In the genomic region with DNA sequence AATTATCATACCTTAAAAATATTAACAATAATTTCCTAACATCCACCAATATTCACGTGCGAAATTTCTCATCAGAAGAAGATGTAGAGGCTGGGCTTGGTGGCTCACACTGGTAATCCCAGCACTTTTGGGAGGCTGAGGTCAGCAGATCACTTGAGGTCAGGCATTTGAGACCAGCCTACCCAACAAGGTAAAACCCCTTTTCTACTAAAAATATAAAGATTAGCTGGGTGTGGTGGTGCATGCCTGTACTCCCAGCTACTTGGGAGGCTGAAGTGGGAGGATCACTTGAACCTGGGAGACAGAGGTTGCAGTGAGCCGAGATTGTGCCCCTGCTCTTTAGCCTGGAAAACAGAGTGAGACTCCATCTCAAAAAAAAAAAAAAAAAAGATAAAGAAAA, we compare ENCODE assay signal across 23 cellular contexts. TPM values are rescaled to one million over a fixed set of nuclear protein-coding genes. Genes with fewer than 3 reads are reported as not detected.
DNase-seq lines count a peak whose midpoint lies in the region; ATAC-seq, FAIRE-seq and TF ChIP-seq lines count a peak whose summit lies in the region.
"Had no signal": no experiment of that assay in that cellular context is flagged by ENCODE, and none has a peak within 500 bp of the region (broad histone marks: within the 10 kb centered on the region; RNA-seq: fewer than 3 reads in every experiment).

No MANE protein-coding gene starts in this region.

- TF ChIP-seq POLR2A in HepG2 (IDR thresholded peaks at IDR 0.05; ENCODE audit: insufficient read depth in 1 of 2, low read depth in 2 of 2, low read length in 2 of 2) (no peak), right lobe of liver (IDR thresholded peaks at IDR 0.05) (no peak), stomach (IDR thresholded peaks at IDR 0.05) (no peak)

- intact Hi-C loops in HepG2 (cut with micrococcal nuclease; ENCODE audit: unreplicated experiment) (loop anchor here (1.0 to 5.0 kb wide), 3 partner anchors 36 to 343 kb away; no protein-coding TSS in a partner anchor), right lobe of liver (cut with DNase I) (no loop called here), stomach (cut with DNase I; ENCODE audit: low total_unique reads) (no loop called here)

- no peaks in the 10 kb centered on the region for H3K9me3 ChIP-seq in HepG2 (ENCODE audit: low read length)
- no peaks in the 10 kb centered on the region for H3K9me3 ChIP-seq in right lobe of liver
- no peaks in the 10 kb centered on the region for H3K9me3 ChIP-seq in hepatocyte (ENCODE audit: low read depth)
- no peaks in the 10 kb centered on the region for H3K9me3 ChIP-seq in stomach
- H3K9me3 ChIP-seq: BE2C; BLaER1 treated with 17β-estradiol and CSF1 and Interleukin-3, amounts not matched to agents 10 nM and 100 nM had no signal

- H3K79me2 ChIP-seq in HepG2 (ENCODE audit: insufficient read depth, low read length), result no peaks in the 10 kb centered on the region
- H3K79me2 ChIP-seq in hepatocyte, result no peaks in the 10 kb centered on the region

- H3K36me3 ChIP-seq in HepG2 (replicated peaks in 1 of 2; ENCODE audit: control insufficient read depth in 1 of 2, insufficient read depth in 2 of 2, low read length in 2 of 2) (no peaks in the 10 kb centered on the region), right lobe of liver (no peaks in the 10 kb centered on the region), hepatocyte (replicated peaks; ENCODE audit: insufficient read depth, low read depth) (no peaks in the 10 kb centered on the region), stomach (no peaks in the 10 kb centered on the region)
- H3K36me3 ChIP-seq: BE2C; BLaER1 treated with 17β-estradiol and CSF1 and Interleukin-3, amounts not matched to agents 10 nM and 100 nM had no signal

- H2AFZ ChIP-seq in HepG2 (ENCODE audit: low read length) (no peak overlapping the region), hepatocyte (no peak overlapping the region)
- H2AFZ ChIP-seq: GM23338 had no signal

- POLR2A ChIA-PET in HepG2 (lab: Yijun Ruan, JAX), result interaction anchor here (1.2 to 9.1 kb wide), 3 partner anchors 37 to 147 kb away, joined by 3 to 104 read pairs (median 5); a partner anchor contains a TSS
- POLR2A ChIA-PET in RWPE1 (lab: Yijun Ruan, JAX; ENCODE audit: low non-redundant PET), result no interaction called here

- ATAC-seq in HepG2 (no peak), right lobe of liver (no peak), GM18502 (IDR thresholded peaks at IDR 0.05; ENCODE audit: poor library complexity, unreplicated experiment) (no peak)
- ATAC-seq: GM12878, GM23338, HCT116 had no signal

- H3K27ac ChIP-seq in HepG2 (ENCODE audit: extremely low read length, insufficient read depth, low read length) (peak overlapping the region; percentile 93), right lobe of liver (peak overlapping the region in 1 of 3 donors; percentile 56), hepatocyte (peak overlapping the region; percentile 52), stomach (peak overlapping the region in 4 of 5 donors; percentile 10 to 63 (median 57)), RWPE1 (no peak overlapping the region)
- H3K27ac ChIP-seq: 22Rv1; BLaER1 treated with 17β-estradiol and CSF1 and Interleukin-3, amounts not matched to agents 10 nM and 100 nM had no signal

- no peak overlapping the region for H3K9ac ChIP-seq in HepG2 (ENCODE audit: insufficient read depth, low read depth, low read length)
- H3K9ac ChIP-seq: BLaER1 treated with 17β-estradiol and CSF1 and Interleukin-3, amounts not matched to agents 10 nM and 100 nM had no signal

- H4K20me1 ChIP-seq in HepG2 (ENCODE audit: insufficient read depth, low read length) (no peaks in the 10 kb centered on the region), hepatocyte (ENCODE audit: insufficient read depth, poor library complexity, severe bottlenecking) (no peaks in the 10 kb centered on the region)
- H4K20me1 ChIP-seq: BLaER1 treated with 17β-estradiol and CSF1 and Interleukin-3, amounts not matched to agents 10 nM and 100 nM had no signal

- CTCF ChIA-PET in HepG2 (lab: Yijun Ruan, JAX; ENCODE audit: low intra/inter-chr PET ratio, low total read pairs), result no interaction called here
- CTCF ChIA-PET in RWPE1 (lab: Yijun Ruan, JAX), result no interaction called here

- WGBS in HepG2 (ENCODE audit: low lambda C conversion rate), result 89% methylated on average over 3 of the region's 3 CpGs
- 74% methylated on average over 3 of the region's 3 CpGs for WGBS in right lobe of liver (ENCODE audit: insufficient coverage, low coverage, low lambda C conversion rate, missing lambda C conversion rate)
- 99% methylated on average over 3 of the region's 3 CpGs for WGBS in hepatocyte (ENCODE audit: low lambda C conversion rate, missing lambda C conversion rate)
- 75 to 95% (median 79%) methylated on average over 3 of the region's 3 CpGs for WGBS in stomach, 5 donors

- no peak overlapping the region for H3K4me2 ChIP-seq in HepG2 (ENCODE audit: low read depth, low read length)
- peak overlapping the region; percentile 26 for H3K4me2 ChIP-seq in hepatocyte
- H3K4me2 ChIP-seq: BLaER1 treated with 17β-estradiol and CSF1 and Interleukin-3, amounts not matched to agents 10 nM and 100 nM; GM23338 had no signal

- BruUV-seq in HepG2 (replicated peaks; lab: Mats Ljungman, UMichigan), result no TSS peak

- H3K27me3 ChIP-seq in HepG2 (ENCODE audit: control insufficient read depth in 1 of 2, insufficient read depth in 2 of 2, low read length in 2 of 2), result no peaks in the 10 kb centered on the region
- H3K27me3 ChIP-seq in right lobe of liver, result no peaks in the 10 kb centered on the region
- no peaks in the 10 kb centered on the region for H3K27me3 ChIP-seq in hepatocyte
- no peaks in the 10 kb centered on the region for H3K27me3 ChIP-seq in stomach
- H3K27me3 ChIP-seq: BLaER1 treated with 17β-estradiol and CSF1 and Interleukin-3, amounts not matched to agents 10 nM and 100 nM had no signal

- H3K4me3 ChIP-seq in HepG2 (replicated peaks in 1 of 3; ENCODE audit: insufficient read depth in 1 of 3, low read depth in 2 of 3, low read length in 3 of 3) (no peak overlapping the region), right lobe of liver (no peak overlapping the region), hepatocyte (no peak overlapping the region), stomach (no peak overlapping the region)
- H3K4me3 ChIP-seq: BLaER1 treated with 17β-estradiol and CSF1 and Interleukin-3, amounts not matched to agents 10 nM and 100 nM; GM12878; GM23338 had no signal

- H3K4me1 ChIP-seq in HepG2 (ENCODE audit: insufficient read depth, low read length) (peaks cover 100% of the 10 kb centered on the region), right lobe of liver (peaks cover 0 to 43% (median 22%) of the 10 kb centered on the region in 4 donors), hepatocyte (ENCODE audit: insufficient read depth) (peaks cover 38% of the 10 kb centered on the region), stomach (peaks cover 0 to 61% (median 38%) of the 10 kb centered on the region in 4 donors)
- H3K4me1 ChIP-seq: BE2C; BLaER1 treated with 17β-estradiol and CSF1 and Interleukin-3, amounts not matched to agents 10 nM and 100 nM had no signal

- no peak for TF ChIP-seq RAD21 in HepG2 (CRISPR knock-in tag; IDR thresholded peaks at IDR 0.05)

- FAIRE-seq in HepG2 (lab: Jason Lieb, UNC), result no peak
- FAIRE-seq: A204.1, GM12878, GM18507 had no signal

- TF ChIP-seq EP300 in HepG2 (IDR thresholded peaks at IDR 0.05; ENCODE audit: low read depth in 2 of 2, low read length in 2 of 2) (no peak), HepG2 (CRISPR knock-in tag; IDR thresholded peaks at IDR 0.05; ENCODE audit: borderline replicate concordance) (no peak), stomach (IDR thresholded peaks at IDR 0.05) (no peak)

- TF ChIP-seq CTCF in HepG2 (CRISPR knock-in tag; IDR thresholded peaks at IDR 0.05) (no peak), right lobe of liver (IDR thresholded peaks at IDR 0.05) (no peak), hepatocyte (IDR thresholded peaks at IDR 0.05; ENCODE audit: poor library complexity) (no peak), stomach (IDR thresholded peaks at IDR 0.05) (no peak), RWPE1 (conservative IDR thresholded peaks at IDR 0.05; ENCODE audit: low read depth) (no peak)

- no peak for DNase-seq in HepG2 (ENCODE audit: low spot score)
- DNase-seq in right lobe of liver, result no peak
- DNase-seq in hepatocyte (ENCODE audit: low spot score), result no peak
- no peak for DNase-seq in stomach
- no peak for DNase-seq in iPS-NIHi11 (ENCODE audit: low spot score)
- no peak for DNase-seq in RWPE1 (ENCODE audit: low spot score)
- DNase-seq: ACHN; AML-193; BE2C; CD4-positive, alpha-beta T cell; CD8-positive, alpha-beta memory T cell; DMS153; EL; GDM1; H9 had no signal

- in situ Hi-C loops in HepG2 (cut with HindIII; ENCODE audit: extremely low pct_ligation_motif_present, low pct_unique_long_range_greater_than_20kb), result no loop called here

- no peaks in the 10 kb centered on the region for H3K9me2 ChIP-seq in hepatocyte (replicated peaks; ENCODE audit: insufficient read depth)

RNA-seq across cellular contexts. Expression of a gene that starts 36.1 kb away (rescaled TPM):
- total RNA-seq in HepG2 (2016; rRNA removed; fragmentation: Illumina TruSeq; extraction: Trizol), result 18.1 and 56.3 TPM in 2 replicates
- 30.6 and 34.3 TPM in 2 replicates for total RNA-seq in HepG2 (2016; cell fraction: cytosol; rRNA removed; fragmentation: Illumina TruSeq; extraction: Trizol; ENCODE audit: low read depth)
- total RNA-seq in HepG2 (2016; cell fraction: insoluble cytoplasmic fraction; rRNA removed; fragmentation: Illumina TruSeq; extraction: Trizol), result 15.5 and 55.3 TPM in 2 replicates
- total RNA-seq in HepG2 (2016; cell fraction: membrane; rRNA removed; fragmentation: Illumina TruSeq; extraction: Trizol), result 13.4 and 15.1 TPM in 2 replicates
- 102 and 121 TPM in 2 replicates for total RNA-seq in HepG2 (2016; cell fraction: nucleus; rRNA removed; fragmentation: Illumina TruSeq; extraction: Trizol)
- 43.0 and 47.1 TPM in 2 replicates for polyA plus RNA-seq in HepG2 (2011; rRNA removed)
- polyA plus RNA-seq in HepG2 (2011; cell fraction: cytosol; rRNA removed), result 33.0 and 33.7 TPM in 2 replicates
- 120 and 155 TPM in 2 replicates for polyA plus RNA-seq in HepG2 (2011; cell fraction: nucleus; rRNA removed)
- 35.8 and 54.0 TPM in 2 replicates for polyA plus RNA-seq in HepG2 (2012)
- polyA plus RNA-seq in HepG2 (2016; cell fraction: cytosol; fragmentation: Illumina TruSeq; extraction: Trizol; ENCODE audit: low read depth), result 0.86 and 1.3 TPM in 2 replicates
- 9.4 and 10.2 TPM in 2 replicates for polyA plus RNA-seq in HepG2 (2016; cell fraction: insoluble cytoplasmic fraction; fragmentation: Illumina TruSeq; extraction: Trizol; ENCODE audit: low read depth)
- 2.2 and 3.0 TPM in 2 replicates for polyA plus RNA-seq in HepG2 (2016; cell fraction: membrane; fragmentation: Illumina TruSeq; extraction: Trizol; ENCODE audit: low read depth)
- polyA plus RNA-seq in HepG2 (2016; cell fraction: nucleus; fragmentation: Illumina TruSeq; extraction: Trizol; ENCODE audit: insufficient read depth, low read depth), result 112 and 122 TPM in 2 replicates
- polyA minus RNA-seq in HepG2 (2011; rRNA and poly(A)+ RNA removed; ENCODE audit: low replicate concordance), result 8.0 and 192 TPM in 2 replicates
- polyA minus RNA-seq in HepG2 (2011; cell fraction: cytosol; rRNA and poly(A)+ RNA removed), result 103 and 108 TPM in 2 replicates
- polyA minus RNA-seq in HepG2 (2011; cell fraction: nucleus; rRNA and poly(A)+ RNA removed), result 248 and 302 TPM in 2 replicates
- total RNA-seq in right lobe of liver, result 1 to 10 TPM; 3.1 to 8.5 (median 6.7) TPM
- total RNA-seq in hepatocyte, result 51.5 and 52.6 TPM in 2 replicates
- 19.2 and 21.0 TPM in 2 replicates for polyA plus RNA-seq in hepatocyte
- 100 to 1,000 TPM in 1 of 5 donors, 10 to 100 TPM in 4; 54.8 to 133 (median 95.0) TPM for total RNA-seq in stomach
- 10 to 100 TPM in 1 of 3 donors, 1 to 10 TPM in 2; 5.2 to 26.3 (median 7.5) TPM for polyA plus RNA-seq in stomach
